Comparison of ENCODE assay signal across 13 cellular contexts in the genomic region with DNA sequence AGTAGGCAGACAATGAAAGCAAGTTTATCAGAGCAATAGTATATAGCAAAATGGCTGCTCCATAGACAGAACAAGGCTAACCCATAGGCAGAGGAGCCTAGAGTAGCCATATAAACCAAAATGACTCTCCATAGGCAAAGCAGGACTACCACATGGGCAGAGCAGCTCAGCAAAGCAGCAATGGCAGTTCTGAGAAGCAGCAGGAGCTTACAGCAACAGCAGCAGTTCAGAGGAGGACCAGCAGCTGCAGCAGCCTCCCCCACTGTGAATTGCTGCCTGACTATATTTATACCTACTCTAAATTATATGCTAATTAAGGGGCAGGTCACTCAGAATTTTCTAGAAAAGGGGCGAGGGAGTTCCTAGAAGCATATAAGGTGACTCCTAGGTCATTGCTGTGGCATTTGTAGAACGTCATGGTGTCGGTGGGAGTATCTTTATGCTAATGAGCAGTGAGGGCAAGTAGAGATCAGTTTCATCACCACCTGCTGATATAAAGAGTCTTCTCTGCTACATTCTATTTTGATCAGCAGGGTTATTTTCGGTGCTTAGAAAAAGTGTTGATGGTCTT.
"Had no signal": no experiment of that assay in that cellular context is flagged by ENCODE, and none has a peak within 500 bp of the region (broad histone marks: within the 10 kb centered on the region; RNA-seq: fewer than 3 reads in every experiment).

No MANE protein-coding gene starts in this region.

- H3K27me3 ChIP-seq: left lung, right lobe of liver, suprapubic skin had no signal

- H3K9me3 ChIP-seq: left lung, right lobe of liver, suprapubic skin had no signal

- H3K27ac ChIP-seq: left lung, right lobe of liver, suprapubic skin had no signal

- H3K4me3 ChIP-seq: left lung, right lobe of liver, suprapubic skin had no signal

- H3K36me3 ChIP-seq: left lung, right lobe of liver, suprapubic skin had no signal

- H3K4me1 ChIP-seq: left lung, right lobe of liver, suprapubic skin had no signal

- DNase-seq: activated B cell treated with CpG ODN at 0.5 μM for 24 hours; activated CD4-positive, alpha-beta T cell treated with anti-CD3 and anti-CD28 coated beads for 48 hours; activated CD8-positive, alpha-beta memory T cell treated with anti-CD3 and anti-CD28 coated beads, Interleukin-2, amount 50 U/mL, for 4 hours; activated CD8-positive, alpha-beta T cell treated with anti-CD3 and anti-CD28 coated beads, Interleukin-2, amount 10 ng/mL, durations not matched to agents 7 days and 5 days; activated gamma-delta T cell; activated T-cell treated with anti-CD3 and anti-CD28 coated beads, Interleukin-2, amount 50 U/mL, for 48 hours; left lung; nephron progenitor cell; right lobe of liver; T-helper 2 cell; trophoblast cell had no signal

- ATAC-seq: activated CD8-positive, alpha-beta T cell treated with anti-CD3 and anti-CD28 coated beads, Interleukin-2, amount 10 ng/mL, durations not matched to agents 7 days and 5 days; activated naive CD4-positive, alpha-beta T cell treated with anti-CD3 and anti-CD28 coated beads, Interleukin-2, amount 50 U/mL, for 72 hours; left lung; right lobe of liver had no signal
